23 cellular contexts compared by ENCODE assay signal in the genomic region with DNA sequence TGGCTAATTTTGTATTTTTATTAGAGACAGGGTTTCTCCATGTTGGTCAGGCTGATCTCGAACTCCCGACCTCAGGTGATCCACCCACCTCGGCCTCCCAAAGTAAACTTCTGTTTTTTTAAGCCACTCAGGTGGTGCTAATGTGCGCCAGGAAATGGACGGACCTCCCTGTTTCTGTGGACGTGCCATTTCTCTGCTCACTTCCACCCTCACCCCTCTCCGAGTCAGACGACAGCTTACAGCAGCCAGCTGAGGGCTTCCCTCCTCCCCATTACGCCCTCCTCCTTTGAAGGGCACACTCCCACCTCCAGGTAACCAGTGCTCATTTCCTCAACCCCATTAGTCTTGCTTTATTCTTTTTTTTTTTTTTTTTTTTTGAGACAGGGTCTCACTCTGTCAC. TPM values are rescaled to one million over a fixed set of nuclear protein-coding genes. Genes with fewer than 3 reads are reported as not detected.
"Had no signal": no experiment of that assay in that cellular context is flagged by ENCODE, and none has a peak within 500 bp of the region (broad histone marks: within the 10 kb centered on the region; RNA-seq: fewer than 3 reads in every experiment).

No MANE protein-coding gene starts in this region.

- ATAC-seq: effector memory CD8-positive, alpha-beta T cell; gastrocnemius medialis; left cardiac atrium; pancreas; sciatic nerve; upper lobe of right lung had no signal

- H3K27me3 Mint-ChIP-seq: brain; effector memory CD8-positive, alpha-beta T cell; naive B cell had no signal

- DNase-seq: activated CD4-positive, alpha-beta T cell treated with anti-CD3 and anti-CD28 coated beads, Interleukin-2, amount 50 U/mL, for 1 hour; activated CD4-positive, CD25-positive, alpha-beta regulatory T cell treated with anti-CD3 and anti-CD28 coated beads, Interleukin-2, amount 50 U/mL, for 72 hours; cortex of kidney; effector memory CD8-positive, alpha-beta T cell; erythroblast; gastrocnemius medialis; left cardiac atrium; mammary epithelial cell; naive B cell; nucleus accumbens; pancreas; retina; SK-N-SH; stimulated activated CD4-positive, alpha-beta T cell treated with anti-CD3 and anti-CD28 coated beads, Interleukin-12 subunit alpha, Interleukin-12 subunit beta, amount 100 ng/mL, for 4 hours; SW 1271; T-helper 9 cell; tibial artery; upper lobe of right lung had no signal

- H3K36me3 Mint-ChIP-seq: brain, mesothelial cell of epicardium, naive B cell had no signal

- H3K27ac Mint-ChIP-seq: effector memory CD8-positive, alpha-beta T cell; mesothelial cell of epicardium; T-helper 1 cell treated with Interleukin-12 subunit alpha and Interleukin-12 subunit beta and Interleukin-4 antibody, amounts not matched to agents 30 μg/mL and 1 μg/mL, for 36 hours had no signal

- H3K9me3 Mint-ChIP-seq: effector memory CD8-positive, alpha-beta T cell; naive B cell; T-helper 1 cell treated with Interleukin-12 subunit alpha and Interleukin-12 subunit beta and Interleukin-4 antibody, amounts not matched to agents 30 μg/mL and 1 μg/mL, for 36 hours had no signal

- H3K4me3 Mint-ChIP-seq: brain; effector memory CD8-positive, alpha-beta T cell; mesothelial cell of epicardium; naive B cell; T-helper 1 cell treated with Interleukin-12 subunit alpha and Interleukin-12 subunit beta and Interleukin-4 antibody, amounts not matched to agents 30 μg/mL and 1 μg/mL, for 36 hours had no signal

RNA-seq across cellular contexts. Expression of gene EZH2, which starts 41.7 kb away (rescaled TPM):
- total RNA-seq: ascending aorta had no signal
